Comparison of ENCODE assay signal across 1 cellular context in the genomic region with DNA sequence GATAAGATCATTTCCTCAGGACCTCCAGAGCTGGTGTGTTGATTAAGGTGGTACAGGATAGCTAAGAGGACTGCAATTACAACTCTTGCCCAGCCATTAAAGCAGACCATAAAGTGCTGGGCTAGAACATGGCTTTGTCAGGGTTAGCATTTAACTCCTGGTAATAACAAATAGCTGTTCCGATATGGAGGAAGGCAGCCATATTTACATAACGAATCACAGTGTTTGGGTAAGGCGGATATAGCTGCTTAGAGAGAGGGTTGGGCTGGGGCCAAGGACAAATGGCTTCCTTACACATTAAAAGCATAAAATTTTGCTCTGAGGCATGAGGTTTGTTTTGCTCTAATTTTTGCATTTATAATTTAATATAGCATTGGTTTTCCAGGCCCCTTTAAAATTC.
A peak's percentile ranks its signal among the peaks of the same experiment; 100 is the strongest.
TF ChIP-seq lines count a peak whose summit lies in the region.

No MANE protein-coding gene starts in this region.

TF ChIP-seq in HepG2, 621 proteins besides CTCF, POLR2A, EP300 and RAD21 (continued from another document and continues in another):
- TF ChIP-seq, protein P1, sequence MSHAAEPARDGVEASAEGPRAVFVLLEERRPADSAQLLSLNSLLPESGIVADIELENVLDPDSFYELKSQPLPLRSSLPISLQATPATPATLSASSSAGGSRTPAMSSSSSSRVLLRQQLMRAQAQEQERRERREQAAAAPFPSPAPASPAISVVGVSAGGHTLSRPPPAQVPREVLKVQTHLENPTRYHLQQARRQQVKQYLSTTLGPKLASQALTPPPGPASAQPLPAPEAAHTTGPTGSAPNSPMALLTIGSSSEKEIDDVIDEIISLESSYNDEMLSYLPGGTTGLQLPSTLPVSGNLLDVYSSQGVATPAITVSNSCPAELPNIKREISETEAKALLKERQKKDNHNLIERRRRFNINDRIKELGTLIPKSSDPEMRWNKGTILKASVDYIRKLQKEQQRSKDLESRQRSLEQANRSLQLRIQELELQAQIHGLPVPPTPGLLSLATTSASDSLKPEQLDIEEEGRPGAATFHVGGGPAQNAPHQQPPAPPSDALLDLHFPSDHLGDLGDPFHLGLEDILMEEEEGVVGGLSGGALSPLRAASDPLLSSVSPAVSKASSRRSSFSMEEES (CRISPR knock-in tag; IDR thresholded peaks at IDR 0.05): no peak
- TF ChIP-seq PAF1 (CRISPR knock-in tag; IDR thresholded peaks at IDR 0.05) (no peak), ZNF143 (CRISPR knock-in tag; IDR thresholded peaks at IDR 0.05) (no peak), FOSL2 (CRISPR knock-in tag; IDR thresholded peaks at IDR 0.05) (peak; percentile 76), ISL2 (CRISPR knock-in tag; IDR thresholded peaks at IDR 0.05) (peak; percentile 46; the same call in 1 of the 2 replicates), MEF2D (CRISPR knock-in tag; IDR thresholded peaks at IDR 0.05) (peak; percentile 42; the same call in 1 of the 2 replicates), ZSCAN22 (CRISPR knock-in tag; IDR thresholded peaks at IDR 0.05) (no peak), ZFYVE20 (CRISPR knock-in tag; IDR thresholded peaks at IDR 0.05; ENCODE audit: borderline replicate concordance, low read depth) (no peak), PRPF4 (IDR thresholded peaks at IDR 0.05; ENCODE audit: low read depth, low read length, poor library complexity, severe bottlenecking) (no peak), KLF6 (CRISPR knock-in tag; IDR thresholded peaks at IDR 0.05) (no peak), MATR3 (CRISPR knock-in tag; IDR thresholded peaks at IDR 0.05) (no peak), TARDBP (CRISPR knock-in tag; IDR thresholded peaks at IDR 0.05) (no peak), ZNF777 (CRISPR knock-in tag; IDR thresholded peaks at IDR 0.05) (no peak), HDAC1 (CRISPR knock-in tag; IDR thresholded peaks at IDR 0.05) (peak; percentile 48; the same call in 1 of the 2 replicates), HNRNPLL (IDR thresholded peaks at IDR 0.05; ENCODE audit: low read depth, low read length, poor library complexity, severe bottlenecking) (no peak), ZNF260 (CRISPR knock-in tag; IDR thresholded peaks at IDR 0.05; ENCODE audit: borderline replicate concordance, low read depth) (no peak), ZNF3 (CRISPR knock-in tag; IDR thresholded peaks at IDR 0.05) (no peak), ZNF264 (CRISPR knock-in tag; IDR thresholded peaks at IDR 0.05) (no peak), ARID2 (CRISPR knock-in tag; IDR thresholded peaks at IDR 0.05; ENCODE audit: borderline replicate concordance) (no peak), NBN (conservative IDR thresholded peaks at IDR 0.05) (no peak), SOX6 (IDR thresholded peaks at IDR 0.05) (no peak), SOX6 (CRISPR knock-in tag; IDR thresholded peaks at IDR 0.05) (peak; percentile 13; the same call in 1 of the 2 replicates), SALL1 (CRISPR knock-in tag; IDR thresholded peaks at IDR 0.05) (peak; percentile 47; the same call in 1 of the 2 replicates), ZNF652 (CRISPR knock-in tag; IDR thresholded peaks at IDR 0.05; ENCODE audit: borderline replicate concordance, low read depth) (0 out of 2 replicates have a peak, but pooled peaks have one; percentile 28), ZNF431 (CRISPR knock-in tag; IDR thresholded peaks at IDR 0.05; ENCODE audit: borderline replicate concordance, low read depth) (no peak), SSRP1 (CRISPR knock-in tag; IDR thresholded peaks at IDR 0.05) (no peak), ZNF501 (CRISPR knock-in tag; IDR thresholded peaks at IDR 0.05) (no peak), ZBTB21 (CRISPR knock-in tag; IDR thresholded peaks at IDR 0.05) (no peak), KDM5B (CRISPR knock-in tag; IDR thresholded peaks at IDR 0.05; ENCODE audit: borderline replicate concordance) (no peak), ZNF614 (CRISPR knock-in tag; IDR thresholded peaks at IDR 0.05; ENCODE audit: borderline replicate concordance) (0 out of 2 replicates have a peak, but pooled peaks have one; percentile 26), ZNF432 (CRISPR knock-in tag; IDR thresholded peaks at IDR 0.05; ENCODE audit: borderline replicate concordance) (no peak), ZNF382 (CRISPR knock-in tag; IDR thresholded peaks at IDR 0.05; ENCODE audit: borderline replicate concordance) (no peak), ZNF430 (CRISPR knock-in tag; IDR thresholded peaks at IDR 0.05) (no peak)
- TF ChIP-seq, protein P2, sequence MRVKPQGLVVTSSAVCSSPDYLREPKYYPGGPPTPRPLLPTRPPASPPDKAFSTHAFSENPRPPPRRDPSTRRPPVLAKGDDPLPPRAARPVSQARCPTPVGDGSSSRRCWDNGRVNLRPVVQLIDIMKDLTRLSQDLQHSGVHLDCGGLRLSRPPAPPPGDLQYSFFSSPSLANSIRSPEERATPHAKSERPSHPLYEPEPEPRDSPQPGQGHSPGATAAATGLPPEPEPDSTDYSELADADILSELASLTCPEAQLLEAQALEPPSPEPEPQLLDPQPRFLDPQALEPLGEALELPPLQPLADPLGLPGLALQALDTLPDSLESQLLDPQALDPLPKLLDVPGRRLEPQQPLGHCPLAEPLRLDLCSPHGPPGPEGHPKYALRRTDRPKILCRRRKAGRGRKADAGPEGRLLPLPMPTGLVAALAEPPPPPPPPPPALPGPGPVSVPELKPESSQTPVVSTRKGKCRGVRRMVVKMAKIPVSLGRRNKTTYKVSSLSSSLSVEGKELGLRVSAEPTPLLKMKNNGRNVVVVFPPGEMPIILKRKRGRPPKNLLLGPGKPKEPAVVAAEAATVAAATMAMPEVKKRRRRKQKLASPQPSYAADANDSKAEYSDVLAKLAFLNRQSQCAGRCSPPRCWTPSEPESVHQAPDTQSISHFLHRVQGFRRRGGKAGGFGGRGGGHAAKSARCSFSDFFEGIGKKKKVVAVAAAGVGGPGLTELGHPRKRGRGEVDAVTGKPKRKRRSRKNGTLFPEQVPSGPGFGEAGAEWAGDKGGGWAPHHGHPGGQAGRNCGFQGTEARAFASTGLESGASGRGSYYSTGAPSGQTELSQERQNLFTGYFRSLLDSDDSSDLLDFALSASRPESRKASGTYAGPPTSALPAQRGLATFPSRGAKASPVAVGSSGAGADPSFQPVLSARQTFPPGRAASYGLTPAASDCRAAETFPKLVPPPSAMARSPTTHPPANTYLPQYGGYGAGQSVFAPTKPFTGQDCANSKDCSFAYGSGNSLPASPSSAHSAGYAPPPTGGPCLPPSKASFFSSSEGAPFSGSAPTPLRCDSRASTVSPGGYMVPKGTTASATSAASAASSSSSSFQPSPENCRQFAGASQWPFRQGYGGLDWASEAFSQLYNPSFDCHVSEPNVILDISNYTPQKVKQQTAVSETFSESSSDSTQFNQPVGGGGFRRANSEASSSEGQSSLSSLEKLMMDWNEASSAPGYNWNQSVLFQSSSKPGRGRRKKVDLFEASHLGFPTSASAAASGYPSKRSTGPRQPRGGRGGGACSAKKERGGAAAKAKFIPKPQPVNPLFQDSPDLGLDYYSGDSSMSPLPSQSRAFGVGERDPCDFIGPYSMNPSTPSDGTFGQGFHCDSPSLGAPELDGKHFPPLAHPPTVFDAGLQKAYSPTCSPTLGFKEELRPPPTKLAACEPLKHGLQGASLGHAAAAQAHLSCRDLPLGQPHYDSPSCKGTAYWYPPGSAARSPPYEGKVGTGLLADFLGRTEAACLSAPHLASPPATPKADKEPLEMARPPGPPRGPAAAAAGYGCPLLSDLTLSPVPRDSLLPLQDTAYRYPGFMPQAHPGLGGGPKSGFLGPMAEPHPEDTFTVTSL (CRISPR knock-in tag; IDR thresholded peaks at IDR 0.05; ENCODE audit: borderline replicate concordance): peak; percentile 58; the same call in 1 of the 2 replicates
- TF ChIP-seq, protein P3, sequence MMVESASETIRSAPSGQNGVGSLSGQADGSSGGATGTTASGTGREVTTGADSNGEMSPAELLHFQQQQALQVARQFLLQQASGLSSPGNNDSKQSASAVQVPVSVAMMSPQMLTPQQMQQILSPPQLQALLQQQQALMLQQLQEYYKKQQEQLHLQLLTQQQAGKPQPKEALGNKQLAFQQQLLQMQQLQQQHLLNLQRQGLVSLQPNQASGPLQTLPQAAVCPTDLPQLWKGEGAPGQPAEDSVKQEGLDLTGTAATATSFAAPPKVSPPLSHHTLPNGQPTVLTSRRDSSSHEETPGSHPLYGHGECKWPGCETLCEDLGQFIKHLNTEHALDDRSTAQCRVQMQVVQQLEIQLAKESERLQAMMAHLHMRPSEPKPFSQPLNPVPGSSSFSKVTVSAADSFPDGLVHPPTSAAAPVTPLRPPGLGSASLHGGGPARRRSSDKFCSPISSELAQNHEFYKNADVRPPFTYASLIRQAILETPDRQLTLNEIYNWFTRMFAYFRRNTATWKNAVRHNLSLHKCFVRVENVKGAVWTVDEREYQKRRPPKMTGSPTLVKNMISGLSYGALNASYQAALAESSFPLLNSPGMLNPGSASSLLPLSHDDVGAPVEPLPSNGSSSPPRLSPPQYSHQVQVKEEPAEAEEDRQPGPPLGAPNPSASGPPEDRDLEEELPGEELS (CRISPR knock-in tag; IDR thresholded peaks at IDR 0.05): peak; percentile 66
- TF ChIP-seq, protein P4, sequence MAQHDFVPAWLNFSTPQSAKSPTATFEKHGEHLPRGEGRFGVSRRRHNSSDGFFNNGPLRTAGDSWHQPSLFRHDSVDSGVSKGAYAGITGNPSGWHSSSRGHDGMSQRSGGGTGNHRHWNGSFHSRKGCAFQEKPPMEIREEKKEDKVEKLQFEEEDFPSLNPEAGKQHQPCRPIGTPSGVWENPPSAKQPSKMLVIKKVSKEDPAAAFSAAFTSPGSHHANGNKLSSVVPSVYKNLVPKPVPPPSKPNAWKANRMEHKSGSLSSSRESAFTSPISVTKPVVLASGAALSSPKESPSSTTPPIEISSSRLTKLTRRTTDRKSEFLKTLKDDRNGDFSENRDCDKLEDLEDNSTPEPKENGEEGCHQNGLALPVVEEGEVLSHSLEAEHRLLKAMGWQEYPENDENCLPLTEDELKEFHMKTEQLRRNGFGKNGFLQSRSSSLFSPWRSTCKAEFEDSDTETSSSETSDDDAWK (CRISPR knock-in tag; IDR thresholded peaks at IDR 0.05): no peak
- TF ChIP-seq, protein P5, sequence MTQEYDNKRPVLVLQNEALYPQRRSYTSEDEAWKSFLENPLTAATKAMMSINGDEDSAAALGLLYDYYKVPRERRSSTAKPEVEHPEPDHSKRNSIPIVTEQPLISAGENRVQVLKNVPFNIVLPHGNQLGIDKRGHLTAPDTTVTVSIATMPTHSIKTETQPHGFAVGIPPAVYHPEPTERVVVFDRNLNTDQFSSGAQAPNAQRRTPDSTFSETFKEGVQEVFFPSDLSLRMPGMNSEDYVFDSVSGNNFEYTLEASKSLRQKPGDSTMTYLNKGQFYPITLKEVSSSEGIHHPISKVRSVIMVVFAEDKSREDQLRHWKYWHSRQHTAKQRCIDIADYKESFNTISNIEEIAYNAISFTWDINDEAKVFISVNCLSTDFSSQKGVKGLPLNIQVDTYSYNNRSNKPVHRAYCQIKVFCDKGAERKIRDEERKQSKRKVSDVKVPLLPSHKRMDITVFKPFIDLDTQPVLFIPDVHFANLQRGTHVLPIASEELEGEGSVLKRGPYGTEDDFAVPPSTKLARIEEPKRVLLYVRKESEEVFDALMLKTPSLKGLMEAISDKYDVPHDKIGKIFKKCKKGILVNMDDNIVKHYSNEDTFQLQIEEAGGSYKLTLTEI (CRISPR knock-in tag; conservative IDR thresholded peaks at IDR 0.05): no peak
- TF ChIP-seq, protein P6, sequence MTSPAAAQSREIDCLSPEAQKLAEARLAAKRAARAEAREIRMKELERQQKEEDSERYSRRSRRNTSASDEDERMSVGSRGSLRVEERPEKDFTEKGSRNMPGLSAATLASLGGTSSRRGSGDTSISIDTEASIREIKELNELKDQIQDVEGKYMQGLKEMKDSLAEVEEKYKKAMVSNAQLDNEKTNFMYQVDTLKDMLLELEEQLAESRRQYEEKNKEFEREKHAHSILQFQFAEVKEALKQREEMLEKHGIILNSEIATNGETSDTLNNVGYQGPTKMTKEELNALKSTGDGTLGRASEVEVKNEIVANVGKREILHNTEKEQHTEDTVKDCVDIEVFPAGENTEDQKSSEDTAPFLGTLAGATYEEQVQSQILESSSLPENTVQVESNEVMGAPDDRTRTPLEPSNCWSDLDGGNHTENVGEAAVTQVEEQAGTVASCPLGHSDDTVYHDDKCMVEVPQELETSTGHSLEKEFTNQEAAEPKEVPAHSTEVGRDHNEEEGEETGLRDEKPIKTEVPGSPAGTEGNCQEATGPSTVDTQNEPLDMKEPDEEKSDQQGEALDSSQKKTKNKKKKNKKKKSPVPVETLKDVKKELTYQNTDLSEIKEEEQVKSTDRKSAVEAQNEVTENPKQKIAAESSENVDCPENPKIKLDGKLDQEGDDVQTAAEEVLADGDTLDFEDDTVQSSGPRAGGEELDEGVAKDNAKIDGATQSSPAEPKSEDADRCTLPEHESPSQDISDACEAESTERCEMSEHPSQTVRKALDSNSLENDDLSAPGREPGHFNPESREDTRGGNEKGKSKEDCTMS (CRISPR knock-in tag; conservative IDR thresholded peaks at IDR 0.05): no peak
- TF ChIP-seq, protein P7, sequence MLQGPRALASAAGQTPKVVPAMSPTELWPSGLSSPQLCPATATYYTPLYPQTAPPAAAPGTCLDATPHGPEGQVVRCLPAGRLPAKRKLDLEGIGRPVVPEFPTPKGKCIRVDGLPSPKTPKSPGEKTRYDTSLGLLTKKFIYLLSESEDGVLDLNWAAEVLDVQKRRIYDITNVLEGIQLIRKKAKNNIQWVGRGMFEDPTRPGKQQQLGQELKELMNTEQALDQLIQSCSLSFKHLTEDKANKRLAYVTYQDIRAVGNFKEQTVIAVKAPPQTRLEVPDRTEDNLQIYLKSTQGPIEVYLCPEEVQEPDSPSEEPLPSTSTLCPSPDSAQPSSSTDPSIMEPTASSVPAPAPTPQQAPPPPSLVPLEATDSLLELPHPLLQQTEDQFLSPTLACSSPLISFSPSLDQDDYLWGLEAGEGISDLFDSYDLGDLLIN (CRISPR knock-in tag; IDR thresholded peaks at IDR 0.05; ENCODE audit: borderline replicate concordance): no peak
- TF ChIP-seq, protein P8, sequence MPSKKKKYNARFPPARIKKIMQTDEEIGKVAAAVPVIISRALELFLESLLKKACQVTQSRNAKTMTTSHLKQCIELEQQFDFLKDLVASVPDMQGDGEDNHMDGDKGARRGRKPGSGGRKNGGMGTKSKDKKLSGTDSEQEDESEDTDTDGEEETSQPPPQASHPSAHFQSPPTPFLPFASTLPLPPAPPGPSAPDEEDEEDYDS (CRISPR knock-in tag; IDR thresholded peaks at IDR 0.05): no peak
- TF ChIP-seq, protein P9, sequence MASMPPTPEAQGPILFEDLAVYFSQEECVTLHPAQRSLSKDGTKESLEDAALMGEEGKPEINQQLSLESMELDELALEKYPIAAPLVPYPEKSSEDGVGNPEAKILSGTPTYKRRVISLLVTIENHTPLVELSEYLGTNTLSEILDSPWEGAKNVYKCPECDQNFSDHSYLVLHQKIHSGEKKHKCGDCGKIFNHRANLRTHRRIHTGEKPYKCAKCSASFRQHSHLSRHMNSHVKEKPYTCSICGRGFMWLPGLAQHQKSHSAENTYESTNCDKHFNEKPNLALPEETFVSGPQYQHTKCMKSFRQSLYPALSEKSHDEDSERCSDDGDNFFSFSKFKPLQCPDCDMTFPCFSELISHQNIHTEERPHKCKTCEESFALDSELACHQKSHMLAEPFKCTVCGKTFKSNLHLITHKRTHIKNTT (CRISPR knock-in tag; IDR thresholded peaks at IDR 0.05): no peak
- TF ChIP-seq, protein P10, sequence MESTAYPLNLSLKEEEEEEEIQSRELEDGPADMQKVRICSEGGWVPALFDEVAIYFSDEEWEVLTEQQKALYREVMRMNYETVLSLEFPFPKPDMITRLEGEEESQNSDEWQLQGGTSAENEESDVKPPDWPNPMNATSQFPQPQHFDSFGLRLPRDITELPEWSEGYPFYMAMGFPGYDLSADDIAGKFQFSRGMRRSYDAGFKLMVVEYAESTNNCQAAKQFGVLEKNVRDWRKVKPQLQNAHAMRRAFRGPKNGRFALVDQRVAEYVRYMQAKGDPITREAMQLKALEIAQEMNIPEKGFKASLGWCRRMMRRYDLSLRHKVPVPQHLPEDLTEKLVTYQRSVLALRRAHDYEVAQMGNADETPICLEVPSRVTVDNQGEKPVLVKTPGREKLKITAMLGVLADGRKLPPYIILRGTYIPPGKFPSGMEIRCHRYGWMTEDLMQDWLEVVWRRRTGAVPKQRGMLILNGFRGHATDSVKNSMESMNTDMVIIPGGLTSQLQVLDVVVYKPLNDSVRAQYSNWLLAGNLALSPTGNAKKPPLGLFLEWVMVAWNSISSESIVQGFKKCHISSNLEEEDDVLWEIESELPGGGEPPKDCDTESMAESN (CRISPR knock-in tag; conservative IDR thresholded peaks at IDR 0.05): no peak
